Comparison of ENCODE assay signal across 15 cellular contexts in the genomic region with DNA sequence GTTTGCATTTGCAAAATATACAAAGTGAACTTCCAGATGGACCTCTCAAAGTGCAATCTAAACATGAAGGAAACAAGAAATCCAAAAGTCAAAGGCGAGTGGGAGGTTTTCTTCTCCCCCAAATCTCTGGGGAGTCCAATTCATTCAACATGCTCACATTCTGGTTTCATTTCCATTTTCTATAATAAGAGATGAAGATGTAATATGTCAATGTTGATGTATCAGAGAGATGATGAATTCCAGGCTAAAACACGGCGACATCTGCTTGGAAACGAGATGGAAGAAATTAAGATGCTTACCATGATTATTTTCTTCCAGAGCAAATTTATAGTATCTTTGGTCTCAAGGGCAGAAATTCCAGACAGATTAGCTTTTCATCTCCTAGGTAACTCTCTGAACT.
"Had no signal": no experiment of that assay in that cellular context is flagged by ENCODE, and none has a peak within 500 bp of the region (broad histone marks: within the 10 kb centered on the region; RNA-seq: fewer than 3 reads in every experiment).

No MANE protein-coding gene starts in this region.

- H3K9me3 Mint-ChIP-seq: activated CD4-positive, alpha-beta memory T cell treated with anti-CD3 and anti-CD28 coated beads, Interleukin-2, amount 10 ng/mL, durations not matched to agents 7 days and 5 days; stimulated activated effector memory CD8-positive, alpha-beta T cell treated with anti-CD3 and anti-CD28 coated beads, Interleukin-12 subunit alpha, Interleukin-12 subunit beta, amount 100 ng/mL, for 72 hours had no signal

- DNase-seq: activated CD4-positive, alpha-beta memory T cell treated with anti-CD3 and anti-CD28 coated beads, Interleukin-2, amount 10 ng/mL, durations not matched to agents 7 days and 5 days; activated CD4-positive, alpha-beta T cell treated with anti-CD3 and anti-CD28 coated beads for 4 hours; activated CD8-positive, alpha-beta memory T cell treated with anti-CD3 and anti-CD28 coated beads, Interleukin-2, amount 50 U/mL, for 4 hours; activated effector memory CD4-positive, alpha-beta T cell treated with anti-CD3 and anti-CD28 coated beads, Interleukin-2, amount 50 U/mL, for 16 hours; activated T-cell treated with anti-CD3 and anti-CD28 coated beads, Interleukin-2, amount 50 U/mL, for 48 hours; islet precursor cell; mammary epithelial cell; naive thymus-derived CD4-positive, alpha-beta T cell; posterior cingulate gyrus; retina; tibial artery; WERI-Rb-1 had no signal

- H3K36me3 Mint-ChIP-seq: activated naive CD4-positive, alpha-beta T cell treated with anti-CD3 and anti-CD28 coated beads, Interleukin-2, amount 50 U/mL, for 72 hours; naive thymus-derived CD4-positive, alpha-beta T cell; stimulated activated effector memory CD8-positive, alpha-beta T cell treated with anti-CD3 and anti-CD28 coated beads, Interleukin-12 subunit alpha, Interleukin-12 subunit beta, amount 100 ng/mL, for 72 hours had no signal

- H3K4me3 Mint-ChIP-seq: activated CD4-positive, alpha-beta memory T cell treated with anti-CD3 and anti-CD28 coated beads, Interleukin-2, amount 10 ng/mL, durations not matched to agents 7 days and 5 days; naive thymus-derived CD4-positive, alpha-beta T cell; stimulated activated effector memory CD8-positive, alpha-beta T cell treated with anti-CD3 and anti-CD28 coated beads, Interleukin-12 subunit alpha, Interleukin-12 subunit beta, amount 100 ng/mL, for 72 hours had no signal

- ATAC-seq: activated naive CD4-positive, alpha-beta T cell treated with anti-CD3 and anti-CD28 coated beads, Interleukin-2, amount 50 U/mL, for 72 hours; left lobe of liver; naive thymus-derived CD4-positive, alpha-beta T cell; stimulated activated effector memory CD8-positive, alpha-beta T cell treated with anti-CD3 and anti-CD28 coated beads, Interleukin-12 subunit alpha, Interleukin-12 subunit beta, amount 100 ng/mL, for 72 hours had no signal

- H3K27ac Mint-ChIP-seq: activated CD4-positive, alpha-beta memory T cell treated with anti-CD3 and anti-CD28 coated beads, Interleukin-2, amount 10 ng/mL, durations not matched to agents 7 days and 5 days; activated naive CD4-positive, alpha-beta T cell treated with anti-CD3 and anti-CD28 coated beads, Interleukin-2, amount 50 U/mL, for 72 hours; naive thymus-derived CD4-positive, alpha-beta T cell; stimulated activated effector memory CD8-positive, alpha-beta T cell treated with anti-CD3 and anti-CD28 coated beads, Interleukin-12 subunit alpha, Interleukin-12 subunit beta, amount 100 ng/mL, for 72 hours had no signal

- H3K4me1 Mint-ChIP-seq: activated CD4-positive, alpha-beta memory T cell treated with anti-CD3 and anti-CD28 coated beads, Interleukin-2, amount 10 ng/mL, durations not matched to agents 7 days and 5 days; naive thymus-derived CD4-positive, alpha-beta T cell; stimulated activated effector memory CD8-positive, alpha-beta T cell treated with anti-CD3 and anti-CD28 coated beads, Interleukin-12 subunit alpha, Interleukin-12 subunit beta, amount 100 ng/mL, for 72 hours had no signal
